Comparison of ENCODE assay signal across 16 cellular contexts in genomic region chr3:154730221-154730620, GRCh38.
DNase-seq lines count a peak whose midpoint lies in the region; ATAC-seq and TF ChIP-seq lines count a peak whose summit lies in the region.
"Had no signal": no experiment of that assay in that cellular context is flagged by ENCODE, and none has a peak within 500 bp of the region (broad histone marks: within the 10 kb centered on the region; RNA-seq: fewer than 3 reads in every experiment).

No MANE protein-coding gene starts in this region.

- H3K4me2 ChIP-seq in OCI-LY7 (ENCODE audit: low read length): no peak overlapping the region

- DNase-seq in D341Med (ENCODE audit: low spot score) (peak; percentile 38), LNCaP clone FGC (ENCODE audit: low read depth) (no peak), OCI-LY7 (ENCODE audit: low spot score) (no peak), foreskin keratinocyte (peak in 1 of 2 donors; percentile 6), COLO829 (ENCODE audit: low spot score) (no peak)
- DNase-seq in activated CD4-positive, alpha-beta T cell treated with anti-CD3 and anti-CD28 coated beads, Interleukin-2, amount 50 U/mL, for 48 hours: no peak
- DNase-seq in activated naive CD4-positive, alpha-beta T cell (lab: John Stamatoyannopoulos, UW): no peak
- DNase-seq: activated CD4-positive, alpha-beta T cell treated with anti-CD3 and anti-CD28 coated beads for 36 hours; activated T-cell treated with anti-CD3 and anti-CD28 coated beads, Interleukin-2, amount 50 U/mL, for 48 hours; anterior cingulate cortex; C1 segment of cervical spinal cord; glutamatergic neuron; left cardiac atrium; naive B cell; NK-92 treated with Interleukin-12 subunit alpha and Interleukin-12 subunit beta, amount 100 ng/mL, for 24 hours had no signal

- H3K4me3 ChIP-seq in LNCaP clone FGC (ENCODE audit: low read depth, low read length) (no peak overlapping the region), OCI-LY7 (ENCODE audit: low read depth, low read length, poor library complexity, severe bottlenecking) (no peak overlapping the region)

- POLR2A ChIA-PET in OCI-LY7 (lab: Charles Lee): interaction anchor here (0.7 kb wide), 1 partner anchor 350 kb away, joined by 3 read pairs; no protein-coding TSS in a partner anchor

- CTCF ChIA-PET in OCI-LY7 (lab: Charles Lee; ENCODE audit: unreplicated experiment): no interaction called here

- TF ChIP-seq CTCF in LNCaP clone FGC (IDR thresholded peaks at IDR 0.05; ENCODE audit: control insufficient read depth, extremely low read depth, insufficient read depth) (peak; percentile 74), OCI-LY7 (conservative IDR thresholded peaks at IDR 0.05; ENCODE audit: low read length) (0 out of 2 replicates have a peak, but pooled peaks have one; percentile 15), foreskin keratinocyte (conservative IDR thresholded peaks at IDR 0.05) (peak; percentile 35)

- no peak overlapping the region for H2AFZ ChIP-seq in OCI-LY7 (ENCODE audit: low read length)

- H3K27ac ChIP-seq in OCI-LY7 (ENCODE audit: low read depth, low read length, poor library complexity, severe bottlenecking): no peak overlapping the region
- H3K27ac ChIP-seq in foreskin keratinocyte: no peak overlapping the region

- no peaks in the 10 kb centered on the region for H3K79me2 ChIP-seq in OCI-LY7 (ENCODE audit: insufficient read depth, low read depth, low read length)

- no peaks in the 10 kb centered on the region for H3K4me1 ChIP-seq in OCI-LY7 (ENCODE audit: insufficient read depth, low read length, poor library complexity, severe bottlenecking)
- no peaks in the 10 kb centered on the region for H3K4me1 ChIP-seq in foreskin keratinocyte

- no peaks in the 10 kb centered on the region for H3K9me2 ChIP-seq in OCI-LY7 (ENCODE audit: insufficient read depth, low read length)

- no peaks in the 10 kb centered on the region for H4K20me1 ChIP-seq in OCI-LY7 (ENCODE audit: insufficient read depth, low read length)

- no peak for ATAC-seq in foreskin keratinocyte
- no peak for ATAC-seq in HG03095 (IDR thresholded peaks at IDR 0.05; ENCODE audit: unreplicated experiment)
- ATAC-seq: activated CD4-positive, alpha-beta T cell treated with anti-CD3 and anti-CD28 coated beads for 36 hours; left cardiac atrium had no signal

- BruUV-seq in OCI-LY7 (replicated peaks; lab: Mats Ljungman, UMichigan): no TSS peak

- no peaks in the 10 kb centered on the region for H3K36me3 ChIP-seq in OCI-LY7 (ENCODE audit: insufficient read depth, low read length)

- no peaks in the 10 kb centered on the region for H3K9me3 ChIP-seq in OCI-LY7 (ENCODE audit: low read length)

- intact Hi-C loops in OCI-LY7 (cut with micrococcal nuclease; ENCODE audit: unreplicated experiment): no loop called here

- H3K27me3 ChIP-seq in foreskin keratinocyte: no peaks in the 10 kb centered on the region

Comparison
In these comparisons a context has a peak if more than half of its experiments do, and no peak if none do; other contexts are left out.
1. CTCF ChIP-seq: peak in every context shown above with its lines; median percentile 74 in LNCaP clone FGC; 35 in foreskin keratinocyte; 15 in OCI-LY7.